Comparison of ENCODE assay signal across 13 cellular contexts in genomic region chr20:47713941-47714450, GRCh38.
DNase-seq lines count a peak whose midpoint lies in the region; ATAC-seq and TF ChIP-seq lines count a peak whose summit lies in the region.
"Had no signal": no experiment of that assay in that cellular context is flagged by ENCODE, and none has a peak within 500 bp of the region (broad histone marks: within the 10 kb centered on the region; RNA-seq: fewer than 3 reads in every experiment).

No MANE protein-coding gene starts in this region.

- POLR2A ChIA-PET in IMR-90 (lab: Charles Lee; ENCODE audit: unreplicated experiment): no interaction called here

- TF ChIP-seq POLR2A in IMR-90 (IDR thresholded peaks at IDR 0.05; ENCODE audit: low read depth, low read length) (no peak), thyroid gland (IDR thresholded peaks at IDR 0.05) (no peak)

- H4K20me1 ChIP-seq in IMR-90 (ENCODE audit: insufficient read depth, low read length): no peaks in the 10 kb centered on the region

- no peak overlapping the region for H4K91ac ChIP-seq in IMR-90 (ENCODE audit: insufficient read depth, low read depth, low read length)

- H3K36me3 ChIP-seq in IMR-90 (ENCODE audit: control insufficient read depth, insufficient read depth, low read length) (no peaks in the 10 kb centered on the region), adipocyte (ENCODE audit: control insufficient read depth, insufficient read depth, low read length, severe bottlenecking) (no peaks in the 10 kb centered on the region), thyroid gland (no peaks in the 10 kb centered on the region)
- H3K36me3 ChIP-seq: suprapubic skin had no signal

- no peak for TF ChIP-seq RAD21 in IMR-90 (IDR thresholded peaks at IDR 0.05; ENCODE audit: low read length)

- in situ Hi-C loops in IMR-90 (cut with MboI; ENCODE audit: low sequenced_read_pairs): no loop called here

- BruUV-seq in IMR-90 (replicated peaks; lab: Mats Ljungman, UMichigan): no TSS peak

- intact Hi-C loops in IMR-90 (cut with micrococcal nuclease): no loop called here
- intact Hi-C loops in thyroid gland (cut with DNase I): no loop called here

- H2AK9ac ChIP-seq in IMR-90 (replicated peaks; ENCODE audit: low read depth, low read length, poor library complexity): no peak overlapping the region

- DNase-seq in IMR-90: peak; percentile 27
- DNase-seq in adipocyte (ENCODE audit: low read depth): no peak
- peak; percentile 37 for DNase-seq in kidney glomerular epithelial cell (lab: John Stamatoyannopoulos, UW)
- DNase-seq in thyroid gland: peak; percentile 14 to 25
- no peak for DNase-seq in NCI-H82 treated with DMSO at 0.1 percent for 48 hours (lab: John Stamatoyannopoulos, UW; ENCODE audit: unreplicated experiment)
- DNase-seq in activated gamma-delta T cell treated with Interleukin-2 at 50 U/mL for 16 hours: no peak
- DNase-seq in NCI-H2227 (lab: John Stamatoyannopoulos, UW; ENCODE audit: unreplicated experiment): no peak
- DNase-seq: activated naive CD4-positive, alpha-beta T cell treated with anti-CD3 and anti-CD28 coated beads, Interleukin-2, amount 10 ng/mL, durations not matched to agents 7 days and 5 days; CD4-positive, alpha-beta memory T cell; effector memory CD8-positive, alpha-beta T cell; immature natural killer cell; NCI-H2171 treated with DMSO at 0.1 percent for 48 hours had no signal

- H3K4me2 ChIP-seq in IMR-90 (ENCODE audit: low read depth, low read length): no peak overlapping the region

- TF ChIP-seq CTCF in IMR-90 (conservative IDR thresholded peaks at IDR 0.05; ENCODE audit: low read depth, low read length) (no peak), thyroid gland (IDR thresholded peaks at IDR 0.05) (no peak)

- dilution Hi-C loops in IMR-90 (cut with HindIII; ENCODE audit: low sequenced_read_pairs, unreplicated experiment): no loop called here

- no peak overlapping the region for H3K4me3 ChIP-seq in IMR-90 (ENCODE audit: insufficient read depth, low read depth, low read length)
- peak overlapping the region; percentile 53 for H3K4me3 ChIP-seq in adipocyte (ENCODE audit: low read length)
- H3K4me3 ChIP-seq in thyroid gland (replicated peaks in 1 of 3): no peak overlapping the region
- H3K4me3 ChIP-seq: suprapubic skin had no signal

- 41% methylated on average over 22 of the region's 24 CpGs; no CpG with 5 or more reads in 1 of the 2 experiments for WGBS in IMR-90 (ENCODE audit: extremely low coverage in 2 of 2, insufficient read length in 1 of 2), 2 experiments
- 83 to 85% methylated on average over 24 of the region's 24 CpGs for WGBS in thyroid gland, 2 donors

- H2AFZ ChIP-seq in IMR-90 (replicated peaks; ENCODE audit: low read length, poor library complexity): no peak overlapping the region

- no peak overlapping the region for H2AK5ac ChIP-seq in IMR-90 (ENCODE audit: low read depth, low read length)

- H3K56ac ChIP-seq in IMR-90 (ENCODE audit: extremely low read depth, insufficient read depth, low read length): no peak overlapping the region

- H3K27me3 ChIP-seq in IMR-90 (ENCODE audit: control insufficient read depth, insufficient read depth, low read length) (peaks cover 11% of the 10 kb centered on the region; the same call in 1 of the 2 replicates), adipocyte (replicated peaks; ENCODE audit: control insufficient read depth, insufficient read depth, low read length) (peaks cover 39% of the 10 kb centered on the region), thyroid gland (no peaks in the 10 kb centered on the region)
- H3K27me3 ChIP-seq: suprapubic skin had no signal

- no peaks in the 10 kb centered on the region for H3K9me1 ChIP-seq in IMR-90 (ENCODE audit: insufficient read depth, low read length)

- no peak overlapping the region for H4K8ac ChIP-seq in IMR-90 (ENCODE audit: low read depth in 2 of 2, low read length in 2 of 2)

- no peaks in the 10 kb centered on the region for H3K79me1 ChIP-seq in IMR-90 (ENCODE audit: low read depth in 1 of 2, low read length in 2 of 2)

- H3K14ac ChIP-seq in IMR-90 (replicated peaks; ENCODE audit: low read depth, low read length): no peak overlapping the region

- H3K9me3 ChIP-seq in IMR-90 (ENCODE audit: control insufficient read depth, insufficient read depth, low read length) (no peaks in the 10 kb centered on the region), adipocyte (ENCODE audit: control insufficient read depth, low read length) (no peaks in the 10 kb centered on the region), thyroid gland (no peaks in the 10 kb centered on the region)
- H3K9me3 ChIP-seq: suprapubic skin had no signal

- no peak overlapping the region for H3K23ac ChIP-seq in IMR-90 (ENCODE audit: low read depth, low read length)

- H3K4me1 ChIP-seq in IMR-90 (ENCODE audit: control insufficient read depth, insufficient read depth, low read length): no peaks in the 10 kb centered on the region; the same call in 1 of the 2 replicates
- peaks cover 25% of the 10 kb centered on the region for H3K4me1 ChIP-seq in adipocyte (ENCODE audit: control insufficient read depth, insufficient read depth, low read length)
- no peaks in the 10 kb centered on the region for H3K4me1 ChIP-seq in thyroid gland

- no peak overlapping the region for H3K18ac ChIP-seq in IMR-90 (ENCODE audit: low read depth, low read length)

- no peak for ATAC-seq in IMR-90 (ENCODE audit: low read depth)
- ATAC-seq: effector memory CD8-positive, alpha-beta T cell had no signal

- no peak overlapping the region for H3K4ac ChIP-seq in IMR-90 (ENCODE audit: low read depth, low read length)

- H3K27ac ChIP-seq in IMR-90 (ENCODE audit: insufficient read depth, low read length): no peak overlapping the region
- H3K27ac ChIP-seq in thyroid gland: no peak overlapping the region
- H3K27ac ChIP-seq: suprapubic skin had no signal

- CTCF ChIA-PET in IMR-90 (lab: Yijun Ruan, JAX): interaction anchor here (0.5 to 0.7 kb wide), 2 partner anchors 11 to 165 kb away, joined by 4 to 5 read pairs; no protein-coding TSS in a partner anchor

- H3K9ac ChIP-seq in IMR-90 (ENCODE audit: low read depth, low read length) (no peak overlapping the region), adipocyte (ENCODE audit: low read length) (peak overlapping the region; percentile 41)

- no peak overlapping the region for H4K5ac ChIP-seq in IMR-90 (ENCODE audit: low read depth, low read length)

- no peak overlapping the region for H2BK5ac ChIP-seq in IMR-90 (ENCODE audit: low read depth, low read length, poor library complexity, severe bottlenecking)

- no peak overlapping the region for H2BK15ac ChIP-seq in IMR-90 (ENCODE audit: low read depth, low read length)

- no peak overlapping the region for H2BK120ac ChIP-seq in IMR-90 (ENCODE audit: low read depth, low read length)

- H2BK20ac ChIP-seq in IMR-90 (ENCODE audit: low read depth, low read length): no peak overlapping the region

TF ChIP-seq in IMR-90, 13 proteins besides CTCF, POLR2A, EP300 and RAD21:
- TF ChIP-seq CHD1 (IDR thresholded peaks at IDR 0.05; ENCODE audit: low read depth, low read length) (no peak), SMC3 (IDR thresholded peaks at IDR 0.05; ENCODE audit: low read depth, low read length) (no peak)
- TF ChIP-seq, protein P1, sequence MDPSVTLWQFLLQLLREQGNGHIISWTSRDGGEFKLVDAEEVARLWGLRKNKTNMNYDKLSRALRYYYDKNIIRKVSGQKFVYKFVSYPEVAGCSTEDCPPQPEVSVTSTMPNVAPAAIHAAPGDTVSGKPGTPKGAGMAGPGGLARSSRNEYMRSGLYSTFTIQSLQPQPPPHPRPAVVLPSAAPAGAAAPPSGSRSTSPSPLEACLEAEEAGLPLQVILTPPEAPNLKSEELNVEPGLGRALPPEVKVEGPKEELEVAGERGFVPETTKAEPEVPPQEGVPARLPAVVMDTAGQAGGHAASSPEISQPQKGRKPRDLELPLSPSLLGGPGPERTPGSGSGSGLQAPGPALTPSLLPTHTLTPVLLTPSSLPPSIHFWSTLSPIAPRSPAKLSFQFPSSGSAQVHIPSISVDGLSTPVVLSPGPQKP (IDR thresholded peaks at IDR 0.05; ENCODE audit: borderline replicate concordance, low read depth, low read length): no peak

Comparison
In these comparisons a context has a peak if more than half of its experiments do, and no peak if none do; other contexts are left out.
1. DNase-seq: peak in IMR-90 (single experiment), kidney glomerular epithelial cell (single experiment) and thyroid gland (2 of 2); none in adipocyte (single experiment), NCI-H82 treated with DMSO at 0.1 percent for 48 hours (single experiment), activated gamma-delta T cell treated with Interleukin-2 at 50 U/mL for 16 hours (single experiment) and NCI-H2227 (single experiment).